In the genomic region with DNA sequence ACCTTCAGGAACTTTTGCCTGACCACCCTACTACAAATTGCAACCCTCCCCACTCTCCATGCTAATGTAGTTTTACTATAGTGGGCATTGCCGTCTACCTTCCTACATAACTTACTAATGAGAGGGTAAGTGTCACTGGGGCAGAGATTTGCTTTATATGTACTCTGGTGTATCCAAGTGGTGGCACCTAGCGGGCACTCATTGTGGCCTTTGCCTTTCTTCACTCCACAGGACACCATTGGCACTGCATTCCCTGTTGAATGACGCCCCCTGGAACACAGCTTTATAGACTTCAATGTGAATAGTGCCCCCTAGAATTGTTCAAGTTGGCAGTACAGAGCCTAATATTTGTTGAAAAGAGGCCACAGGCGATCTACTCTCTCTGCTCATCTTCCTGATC, we compare ENCODE assay signal across 19 cellular contexts.
DNase-seq lines count a peak whose midpoint lies in the region; ATAC-seq and TF ChIP-seq lines count a peak whose summit lies in the region.
"Had no signal": no experiment of that assay in that cellular context is flagged by ENCODE, and none has a peak within 500 bp of the region (broad histone marks: within the 10 kb centered on the region; RNA-seq: fewer than 3 reads in every experiment).

No MANE protein-coding gene starts in this region.

- DNase-seq in HT-29 (ENCODE audit: low spot score), result peak; percentile 29
- DNase-seq in SK-MEL-5 (ENCODE audit: low read depth, low spot score), result peak; percentile 28
- peak; percentile 25 for DNase-seq in kidney tubule cell (ENCODE audit: low spot score)
- peak; percentile 32 for DNase-seq in renal cortical epithelial cell (ENCODE audit: low read depth)
- no peak for DNase-seq in gastrocnemius medialis
- DNase-seq in uterus, result no peak
- no peak for DNase-seq in esophagus muscularis mucosa (ENCODE audit: extremely low spot score)
- DNase-seq: ACHN; BE2C; NCI-H1048; NCI-H2107; NCI-H345; NCI-H69; NK-92 treated with Interleukin-12 subunit alpha and Interleukin-12 subunit beta, amount 100 ng/mL, for 24 hours; PC-3; Right ventricle myocardium superior had no signal

- H3K4me3 ChIP-seq in gastrocnemius medialis (no peak overlapping the region), uterus (no peak overlapping the region), esophagus muscularis mucosa (no peak overlapping the region)
- H3K4me3 ChIP-seq: K562 had no signal

- H3K4me1 ChIP-seq in gastrocnemius medialis (no peaks in the 10 kb centered on the region), uterus (no peaks in the 10 kb centered on the region), esophagus muscularis mucosa (peaks cover 0 to 12% (median 9%) of the 10 kb centered on the region in 4 donors)
- H3K4me1 ChIP-seq: BE2C had no signal

- H3K9me3 ChIP-seq in gastrocnemius medialis (no peaks in the 10 kb centered on the region), uterus (no peaks in the 10 kb centered on the region), esophagus muscularis mucosa (no peaks in the 10 kb centered on the region)
- H3K9me3 ChIP-seq: BE2C had no signal

- H3K27ac ChIP-seq in gastrocnemius medialis, result no peak overlapping the region
- no peak overlapping the region for H3K27ac ChIP-seq in uterus
- no peak overlapping the region for H3K27ac ChIP-seq in esophagus muscularis mucosa (replicated peaks in 1 of 4)

- TF ChIP-seq POLR2A in gastrocnemius medialis (IDR thresholded peaks at IDR 0.05) (no peak), uterus (IDR thresholded peaks at IDR 0.05) (no peak), esophagus muscularis mucosa (IDR thresholded peaks at IDR 0.05; ENCODE audit: low read depth) (no peak)

- in situ Hi-C loops in SK-MEL-5 (cut with HindIII; ENCODE audit: low pct_unique_long_range_greater_than_20kb, low sequenced_read_pairs), result no loop called here
- in situ Hi-C loops in gastrocnemius medialis (cut with MboI; ENCODE audit: low sequenced_read_pairs in 4 of 4), result no loop called here

- intact Hi-C loops in gastrocnemius medialis (cut with DNase I; ENCODE audit: low total_unique reads), result no loop called here
- intact Hi-C loops in uterus (cut with DNase I; ENCODE audit: low total_unique reads), result no loop called here
- intact Hi-C loops in esophagus muscularis mucosa (cut with DNase I), result no loop called here

- H3K36me3 ChIP-seq in gastrocnemius medialis, result no peaks in the 10 kb centered on the region
- no peaks in the 10 kb centered on the region for H3K36me3 ChIP-seq in uterus
- H3K36me3 ChIP-seq in esophagus muscularis mucosa, result no peaks in the 10 kb centered on the region
- H3K36me3 ChIP-seq: BE2C had no signal

- 76% methylated on average over 4 of the region's 4 CpGs for WGBS in esophagus muscularis mucosa

- TF ChIP-seq CTCF in gastrocnemius medialis (IDR thresholded peaks at IDR 0.05 in 4 of 5, conservative IDR thresholded peaks at IDR 0.05 in 1 of 5) (no peak), uterus (IDR thresholded peaks at IDR 0.05) (no peak), esophagus muscularis mucosa (IDR thresholded peaks at IDR 0.05) (no peak)

- H3K27me3 ChIP-seq in gastrocnemius medialis (no peaks in the 10 kb centered on the region), uterus (no peaks in the 10 kb centered on the region), esophagus muscularis mucosa (no peaks in the 10 kb centered on the region)
- H3K27me3 ChIP-seq: BE2C had no signal

- ATAC-seq in gastrocnemius medialis, result no peak
- ATAC-seq in HG03354 (IDR thresholded peaks at IDR 0.05; ENCODE audit: poor library complexity, severe bottlenecking, unreplicated experiment), result no peak
- ATAC-seq: K562, PC-3, SK-N-SH treated with all-trans-retinoic acid at 6 μM for 48 hours had no signal

- TF ChIP-seq EP300 in esophagus muscularis mucosa (IDR thresholded peaks at IDR 0.05), result no peak

Comparison
In these comparisons a context has a peak if more than half of its experiments do, and no peak if none do; other contexts are left out.
1. DNase-seq: peak in HT-29 (single experiment), SK-MEL-5 (single experiment), kidney tubule cell (single experiment) and renal cortical epithelial cell (single experiment); none in gastrocnemius medialis (0 of 2), uterus (0 of 2) and esophagus muscularis mucosa (single experiment).